Comparison of ENCODE assay signal across 1 cellular context in genomic region chr1:211653329-211653728, GRCh38.
TF ChIP-seq lines count a peak whose summit lies in the region.

No MANE protein-coding gene starts in this region.

TF ChIP-seq in HepG2, 621 proteins besides CTCF, POLR2A, EP300 and RAD21 (continued from another document):
- TF ChIP-seq ZHX1 (CRISPR knock-in tag; IDR thresholded peaks at IDR 0.05; ENCODE audit: low read depth): no peak
- TF ChIP-seq SAFB2 (CRISPR knock-in tag; IDR thresholded peaks at IDR 0.05; ENCODE audit: borderline replicate concordance, low read depth): no peak
